In genomic region chr21:37562920-37563640, GRCh38 we compare ENCODE assay signal across 8 cellular contexts.
DNase-seq lines count a peak whose midpoint lies in the region; ATAC-seq and TF ChIP-seq lines count a peak whose summit lies in the region.

No MANE protein-coding gene starts in this region.

- TSS peak; percentile 83 for BruUV-seq in Panc1 (replicated peaks; lab: Mats Ljungman, UMichigan)

- H2BK15ac ChIP-seq in neuronal stem cell (ENCODE audit: low read length), result no peak overlapping the region

- H3K27ac ChIP-seq in Panc1 (ENCODE audit: low read length), result peak overlapping the region; percentile 89
- peak overlapping the region; percentile 24 for H3K27ac ChIP-seq in neuronal stem cell (replicated peaks; ENCODE audit: low read length)
- no peak overlapping the region for H3K27ac ChIP-seq in neural progenitor cell

- no peaks in the 10 kb centered on the region for H3K79me1 ChIP-seq in neuronal stem cell (ENCODE audit: low read depth, low read length)

- H3K27me3 Mint-ChIP-seq in effector memory CD8-positive, alpha-beta T cell, result peaks cover 0 to 6% of the 10 kb centered on the region in 2 donors
- peaks cover 7% of the 10 kb centered on the region for H3K27me3 Mint-ChIP-seq in neural progenitor cell (ENCODE audit: insufficient read depth, low read depth)

- H3K9me3 Mint-ChIP-seq in effector memory CD8-positive, alpha-beta T cell, result peaks cover 0 to 4% of the 10 kb centered on the region in 2 donors
- peaks cover 4% of the 10 kb centered on the region for H3K9me3 Mint-ChIP-seq in neural progenitor cell

- H3K36me3 Mint-ChIP-seq in effector memory CD8-positive, alpha-beta T cell (ENCODE audit: insufficient read depth), result peaks cover 16% of the 10 kb centered on the region
- H3K36me3 Mint-ChIP-seq in neural progenitor cell, result no peaks in the 10 kb centered on the region

- H3K4me3 Mint-ChIP-seq in effector memory CD8-positive, alpha-beta T cell, result peak overlapping the region; percentile 89 to 91
- H3K4me3 Mint-ChIP-seq in neural progenitor cell, result no peak overlapping the region

- no peak overlapping the region for H2BK120ac ChIP-seq in neuronal stem cell (ENCODE audit: low read depth, low read length)

- H3K27me3 ChIP-seq in Panc1 (ENCODE audit: control insufficient read depth, insufficient read depth, low read length) (no peaks in the 10 kb centered on the region), neuronal stem cell (ENCODE audit: control insufficient read depth in 3 of 3, insufficient read depth in 3 of 3, low read depth in 1 of 3, low read length in 3 of 3) (peaks cover 0 to 5% (median 0%) of the 10 kb centered on the region in 3 experiments), neural progenitor cell (no peaks in the 10 kb centered on the region)

- POLR2A ChIA-PET in Panc1 (lab: Charles Lee), result interaction anchor here (1.3 kb wide), 1 partner anchor 12 kb away, joined by 5 read pairs; no protein-coding TSS in a partner anchor

- H4K91ac ChIP-seq in neuronal stem cell (ENCODE audit: low read depth, low read length, poor library complexity), result no peak overlapping the region

- ATAC-seq in HG02610 (IDR thresholded peaks at IDR 0.05; ENCODE audit: unreplicated experiment) (peak; percentile 5), Panc1 (peak; percentile 2; the same call in 1 of the 2 replicates)
- ATAC-seq in effector memory CD8-positive, alpha-beta T cell (replicated peaks), result no peak

- WGBS in neuronal stem cell (ENCODE audit: extremely low coverage in 2 of 2, insufficient read length in 2 of 2, insufficient replicate concordance in 1 of 2), 2 donors, result no CpG with 5 or more reads among the region's 22 CpGs

- peaks cover 5% of the 10 kb centered on the region for H3F3A ChIP-seq in neural progenitor cell (ENCODE audit: low read depth)

- no peak overlapping the region for H3K9ac ChIP-seq in neuronal stem cell (ENCODE audit: low read depth, low read length, poor library complexity)
- H3K9ac ChIP-seq in neural progenitor cell, result no peak overlapping the region

- H3K4me1 Mint-ChIP-seq in effector memory CD8-positive, alpha-beta T cell (ENCODE audit: low read depth in 2 of 2), result peaks cover 4 to 11% of the 10 kb centered on the region in 2 donors
- peaks cover 12% of the 10 kb centered on the region for H3K4me1 Mint-ChIP-seq in neural progenitor cell

- H3K23ac ChIP-seq in neuronal stem cell (ENCODE audit: low read depth, low read length, poor library complexity), result peak overlapping the region; percentile 95

- H3K79me2 ChIP-seq in neural progenitor cell (ENCODE audit: low read depth), result no peaks in the 10 kb centered on the region

- DNase-seq in NCI-H82 (lab: John Stamatoyannopoulos, UW), result peak; percentile 35
- DNase-seq in NCI-H82 treated with DMSO at 0.1 percent for 48 hours (lab: John Stamatoyannopoulos, UW; ENCODE audit: unreplicated experiment), result no peak
- no peak for DNase-seq in Panc1 (ENCODE audit: low read depth, low spot score)
- peak in 1 of 3 experiments; percentile 2 for DNase-seq in effector memory CD8-positive, alpha-beta T cell
- no peak for DNase-seq in neuronal stem cell (ENCODE audit: low spot score)
- no peak for DNase-seq in neural progenitor cell (ENCODE audit: low spot score)
- no peak for DNase-seq in Ammon's horn (ENCODE audit: low spot score)

- intact Hi-C loops in Panc1 (cut with micrococcal nuclease; ENCODE audit: unreplicated experiment), result no loop called here

- CTCF ChIA-PET in Panc1 (lab: Charles Lee), result interaction anchor here (1.0 kb wide), 1 partner anchor 11 kb away, joined by 4 read pairs; no protein-coding TSS in a partner anchor

- TF ChIP-seq CTCF in Panc1 (IDR thresholded peaks at IDR 0.05) (no peak), neural progenitor cell (IDR thresholded peaks at IDR 0.05) (no peak)

- peak overlapping the region; percentile 17 for H2AK5ac ChIP-seq in neuronal stem cell (ENCODE audit: low read depth, low read length)

- H2BK12ac ChIP-seq in neuronal stem cell (ENCODE audit: low read length), result peak overlapping the region; percentile 12

- H3K14ac ChIP-seq in neuronal stem cell (ENCODE audit: low read length), result peak overlapping the region; percentile 15

- H3K4me2 ChIP-seq in neuronal stem cell (ENCODE audit: insufficient read depth, low read length, poor library complexity, severe bottlenecking), result peak overlapping the region; percentile 43
- no peak overlapping the region for H3K4me2 ChIP-seq in neural progenitor cell

- H4K20me1 ChIP-seq in neural progenitor cell (ENCODE audit: low read depth), result no peaks in the 10 kb centered on the region

- H3K18ac ChIP-seq in neuronal stem cell (ENCODE audit: low read length), result peak overlapping the region; percentile 90

- H3K9me3 ChIP-seq in Panc1 (ENCODE audit: control insufficient read depth, insufficient read depth, low read depth, low read length) (no peaks in the 10 kb centered on the region), neuronal stem cell (replicated peaks in 1 of 2; ENCODE audit: control insufficient read depth in 2 of 2, insufficient read depth in 1 of 2, low read depth in 1 of 2, low read length in 2 of 2) (peaks cover 0 to 3% of the 10 kb centered on the region in 2 donors), neural progenitor cell (ENCODE audit: low read depth) (no peaks in the 10 kb centered on the region)

- in situ Hi-C loops in Panc1 (cut with HindIII; ENCODE audit: low pct_unique_long_range_greater_than_20kb, low sequenced_read_pairs), result no loop called here

- H3K27ac Mint-ChIP-seq in effector memory CD8-positive, alpha-beta T cell, result peak overlapping the region; percentile 98 to 99
- no peak overlapping the region for H3K27ac Mint-ChIP-seq in neural progenitor cell

- no peak overlapping the region for H2BK5ac ChIP-seq in neuronal stem cell (ENCODE audit: low read length)

- H3K36me3 ChIP-seq in Panc1 (ENCODE audit: control insufficient read depth, insufficient read depth, low read length) (no peaks in the 10 kb centered on the region), neuronal stem cell (replicated peaks in 1 of 2; ENCODE audit: control insufficient read depth in 2 of 2, insufficient read depth in 2 of 2, low read length in 2 of 2) (no peaks in the 10 kb centered on the region), neural progenitor cell (no peaks in the 10 kb centered on the region)

- H2AFZ ChIP-seq in neuronal stem cell (ENCODE audit: low read length) (no peak overlapping the region), neural progenitor cell (replicated peaks) (no peak overlapping the region)

- H4K8ac ChIP-seq in neuronal stem cell (ENCODE audit: low read depth, low read length), result no peak overlapping the region

- peak overlapping the region; percentile 63 to 73 for H3K4me3 ChIP-seq in Panc1 (ENCODE audit: low read depth in 2 of 2, low read length in 2 of 2)
- H3K4me3 ChIP-seq in neuronal stem cell (ENCODE audit: low read length in 2 of 2), result peak overlapping the region in 1 of 2 donors; percentile 70
- H3K4me3 ChIP-seq in neural progenitor cell, result no peak overlapping the region

- H3K4me1 ChIP-seq in Panc1 (ENCODE audit: control insufficient read depth, insufficient read depth, low read length), result peaks cover 10% of the 10 kb centered on the region
- H3K4me1 ChIP-seq in neuronal stem cell (ENCODE audit: control insufficient read depth in 2 of 2, insufficient read depth in 1 of 2, low read depth in 1 of 2, low read length in 2 of 2), result peaks cover 3 to 17% of the 10 kb centered on the region in 2 donors
- peaks cover 5% of the 10 kb centered on the region for H3K4me1 ChIP-seq in neural progenitor cell

- no peak overlapping the region for H3K4ac ChIP-seq in neuronal stem cell (ENCODE audit: low read length)
